Comparison of ENCODE assay signal across 1 cellular context in genomic region chr2:46850742-46851141, GRCh38.
TF ChIP-seq lines count a peak whose summit lies in the region.

No MANE protein-coding gene starts in this region.

TF ChIP-seq in endothelial cell of umbilical vein, 7 proteins besides CTCF, POLR2A, EP300 and RAD21 (continued from another document):
- TF ChIP-seq MYC (IDR thresholded peaks at IDR 0.05; ENCODE audit: low read depth, low read length) (no peak), POLR2AphosphoS5 (IDR thresholded peaks at IDR 0.05; ENCODE audit: insufficient read depth, low read depth, low read length) (peak; percentile 81), GATA2 (IDR thresholded peaks at IDR 0.05; ENCODE audit: insufficient read depth, insufficient read length, low read depth, low read length) (peak; percentile 59)
